Comparison of ENCODE assay signal across 8 cellular contexts in genomic region chr7:75737856-75738603, GRCh38. TPM values are rescaled to one million over a fixed set of nuclear protein-coding genes. Genes with fewer than 3 reads are reported as not detected.
DNase-seq lines count a peak whose midpoint lies in the region; ATAC-seq and TF ChIP-seq lines count a peak whose summit lies in the region.

No MANE protein-coding gene starts in this region.

- peak overlapping the region; percentile 70 to 93 for H3K4me3 ChIP-seq in Panc1 (ENCODE audit: low read depth in 2 of 2, low read length in 2 of 2)
- H3K4me3 ChIP-seq in endodermal cell (ENCODE audit: low read length), result peak overlapping the region; percentile 87
- H3K4me3 ChIP-seq in neuron (ENCODE audit: low read length), result peak overlapping the region; percentile 93

- CTCF ChIA-PET in Panc1 (lab: Charles Lee), result no interaction called here

- no peaks in the 10 kb centered on the region for H3K9me3 Mint-ChIP-seq in endodermal cell

- in situ Hi-C loops in Panc1 (cut with HindIII; ENCODE audit: low pct_unique_long_range_greater_than_20kb, low sequenced_read_pairs), result no loop called here

- H3K27me3 ChIP-seq in Panc1 (ENCODE audit: control insufficient read depth, insufficient read depth, low read length) (no peaks in the 10 kb centered on the region), endodermal cell (ENCODE audit: control insufficient read depth, insufficient read depth, low read length, poor library complexity, severe bottlenecking) (peaks cover 16% of the 10 kb centered on the region), neuron (ENCODE audit: insufficient read depth, low read length) (no peaks in the 10 kb centered on the region)

- no TSS peak for BruUV-seq in Panc1 (replicated peaks; lab: Mats Ljungman, UMichigan)

- ATAC-seq in Panc1, result no peak
- no peak for ATAC-seq in omental fat pad (ENCODE audit: low FRiP score)

- POLR2A ChIA-PET in Panc1 (lab: Charles Lee), result no interaction called here

- no peaks in the 10 kb centered on the region for H3K36me3 Mint-ChIP-seq in endodermal cell (ENCODE audit: low read depth)

- WGBS in endodermal cell (ENCODE audit: insufficient coverage in 1 of 2, insufficient read length in 1 of 2), 2 experiments, result 6 to 13% methylated on average over 7 to 16 of the region's 18 CpGs

- H3K27me3 Mint-ChIP-seq in endodermal cell (ENCODE audit: insufficient read depth), result peaks cover 29% of the 10 kb centered on the region

- peak overlapping the region; percentile 39 for H3K27ac Mint-ChIP-seq in endodermal cell

- no peaks in the 10 kb centered on the region for H3K36me3 ChIP-seq in Panc1 (ENCODE audit: control insufficient read depth, insufficient read depth, low read length)
- H3K36me3 ChIP-seq in endodermal cell (ENCODE audit: control insufficient read depth, insufficient read depth, low read length), result no peaks in the 10 kb centered on the region
- H3K36me3 ChIP-seq in neuron (ENCODE audit: insufficient read depth, low read length), result no peaks in the 10 kb centered on the region

- H3K9me3 ChIP-seq in Panc1 (ENCODE audit: control insufficient read depth, insufficient read depth, low read depth, low read length), result no peaks in the 10 kb centered on the region
- H3K9me3 ChIP-seq in endodermal cell (ENCODE audit: control insufficient read depth, low read length), result no peaks in the 10 kb centered on the region
- no peaks in the 10 kb centered on the region for H3K9me3 ChIP-seq in neuron (ENCODE audit: low read length)

- peak in 2 of 3 experiments; percentile 45 to 60 for DNase-seq in NCI-H1417 (lab: John Stamatoyannopoulos, UW)
- DNase-seq in NCI-H1417 treated with DMSO at 0.1 percent for 48 hours (lab: John Stamatoyannopoulos, UW), result no peak
- DNase-seq in Panc1 (ENCODE audit: low read depth, low spot score), result no peak
- peak; percentile 80 for DNase-seq in endodermal cell
- DNase-seq in omental fat pad (ENCODE audit: low spot score), result no peak
- DNase-seq in NCI-H2029 treated with DMSO at 0.1 percent for 48 hours (lab: John Stamatoyannopoulos, UW), result no peak
- DNase-seq in effector CD4-positive, alpha-beta T cell, result no peak

- TF ChIP-seq CTCF in Panc1 (IDR thresholded peaks at IDR 0.05) (no peak), endodermal cell (conservative IDR thresholded peaks at IDR 0.05) (no peak), omental fat pad (IDR thresholded peaks at IDR 0.05) (no peak)

- intact Hi-C loops in Panc1 (cut with micrococcal nuclease; ENCODE audit: unreplicated experiment), result loop anchor here (10.0 kb wide), 1 partner anchor 93 kb away; no protein-coding TSS in a partner anchor

- no peak overlapping the region for H3K9ac ChIP-seq in endodermal cell (ENCODE audit: extremely low read depth, low read length, poor library complexity, severe bottlenecking)

- peaks cover 13% of the 10 kb centered on the region for H3K4me1 ChIP-seq in Panc1 (ENCODE audit: control insufficient read depth, insufficient read depth, low read length)
- no peaks in the 10 kb centered on the region for H3K4me1 ChIP-seq in endodermal cell (ENCODE audit: control insufficient read depth, insufficient read depth, low read length)
- H3K4me1 ChIP-seq in neuron (ENCODE audit: insufficient read depth, low read length), result peaks cover 21% of the 10 kb centered on the region

- peak overlapping the region; percentile 98 for H2AFZ ChIP-seq in neuron (ENCODE audit: low read depth, low read length)

- peak overlapping the region; percentile 86 for H3K4me3 Mint-ChIP-seq in endodermal cell

- H3K4me1 Mint-ChIP-seq in endodermal cell, result peaks cover 20% of the 10 kb centered on the region

- H3K27ac ChIP-seq in Panc1 (ENCODE audit: low read length) (peak overlapping the region; percentile 40), endodermal cell (ENCODE audit: low read depth, low read length) (no peak overlapping the region)

RNA-seq across cellular contexts. Expression of gene HIP1, which starts 0.7 kb away (rescaled TPM):
- total RNA-seq in Panc1 (2021; ENCODE audit: unreplicated experiment) (43.3 TPM), endodermal cell (10 to 100 TPM; 64.7 to 70.0 TPM), omental fat pad (10 to 100 TPM; 24.9 to 51.2 (median 27.2) TPM)
- 24.8 TPM for polyA plus RNA-seq in Panc1 (2012; ENCODE audit: insufficient read length)
- polyA plus RNA-seq in endodermal cell (2013, experiment 1 of 2), result 44.6 TPM
- 41.5 TPM for polyA plus RNA-seq in endodermal cell (2013, experiment 2 of 2)

RNA-seq across cellular contexts. Expression of gene CCL26, which starts 34.0 kb away (rescaled TPM):
- not detected for total RNA-seq in Panc1 (2021; ENCODE audit: unreplicated experiment)
- polyA plus RNA-seq in Panc1 (2012; ENCODE audit: insufficient read length), result not detected
- total RNA-seq in endodermal cell, result 1 to 10 TPM; 1.2 to 2.9 TPM
- 1.2 TPM for polyA plus RNA-seq in endodermal cell (2013, experiment 1 of 2)
- polyA plus RNA-seq in endodermal cell (2013, experiment 2 of 2), result not detected
- 1 to 10 TPM in 3 of 4 donors, not detected in 1; 1.4 to 3.0 (median 1.6) TPM for total RNA-seq in omental fat pad

Comparison
In these comparisons a context has a peak if more than half of its experiments do, and no peak if none do; other contexts are left out.
1. DNase-seq: peak in NCI-H1417 (2 of 3) and endodermal cell (single experiment); none in NCI-H1417 treated with DMSO at 0.1 percent for 48 hours (single experiment), Panc1 (single experiment), omental fat pad (single experiment), NCI-H2029 treated with DMSO at 0.1 percent for 48 hours (single experiment) and effector CD4-positive, alpha-beta T cell (single experiment).
2. Peak in every context shown above with its lines, with median percentiles within 50 percentile points of each other: H3K4me3 ChIP-seq.